Comparison of ENCODE assay signal across 12 cellular contexts in the genomic region with DNA sequence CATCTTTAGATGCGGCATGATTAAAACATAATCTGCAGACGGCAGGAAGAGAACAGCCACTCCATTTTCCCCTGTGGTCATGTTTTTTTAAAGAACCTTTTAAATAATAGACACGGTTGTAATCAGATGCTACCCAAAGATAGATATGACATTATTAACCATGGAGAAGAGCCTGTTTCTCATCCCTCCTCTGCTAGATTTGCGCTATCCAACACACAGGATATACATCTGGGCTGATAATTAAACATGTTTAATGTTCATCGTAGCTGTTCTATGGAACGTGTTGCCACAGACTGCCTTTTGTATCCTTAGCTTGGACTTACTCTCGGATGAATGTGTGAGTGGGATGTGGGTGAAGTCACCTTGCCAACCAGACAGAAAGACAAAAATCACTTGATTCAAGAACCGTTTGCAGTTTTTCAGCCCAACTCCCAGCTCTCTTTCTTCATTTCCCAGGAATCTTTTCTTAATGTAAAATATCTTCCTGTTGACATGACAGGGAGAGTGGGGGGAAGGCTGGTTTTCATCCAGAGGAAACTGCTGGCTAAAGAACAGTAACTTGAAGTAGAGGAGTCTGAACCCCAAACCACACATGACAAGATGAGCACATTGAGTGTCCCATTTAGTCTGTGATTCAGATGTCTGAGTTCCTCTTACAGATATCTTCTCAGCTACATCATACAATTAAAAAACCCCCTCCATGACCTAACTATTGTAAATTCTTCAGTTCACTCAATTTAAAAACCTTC.
DNase-seq lines count a peak whose midpoint lies in the region; ATAC-seq and TF ChIP-seq lines count a peak whose summit lies in the region.
"Had no signal": no experiment of that assay in that cellular context is flagged by ENCODE, and none has a peak within 500 bp of the region (broad histone marks: within the 10 kb centered on the region; RNA-seq: fewer than 3 reads in every experiment).

No MANE protein-coding gene starts in this region.

- TF ChIP-seq CTCF in WTC11 (IDR thresholded peaks at IDR 0.05) (no peak), foreskin fibroblast (IDR thresholded peaks at IDR 0.05; ENCODE audit: low read depth, low read length) (no peak), osteocyte (IDR thresholded peaks at IDR 0.05) (no peak)

- H3K36me3 Mint-ChIP-seq in WTC11 (no peaks in the 10 kb centered on the region), osteocyte (ENCODE audit: unreplicated experiment) (no peaks in the 10 kb centered on the region)

- ATAC-seq in WTC11 = no peak
- no peak for ATAC-seq in HG03378 (IDR thresholded peaks at IDR 0.05; ENCODE audit: unreplicated experiment)
- ATAC-seq in GM21447 (IDR thresholded peaks at IDR 0.05; ENCODE audit: unreplicated experiment) = no peak
- ATAC-seq: activated naive CD8-positive, alpha-beta T cell treated with anti-CD3 and anti-CD28 coated beads, Interleukin-2, amount 50 U/mL, for 24 hours had no signal

- H3K27me3 Mint-ChIP-seq in WTC11 (ENCODE audit: low read depth) = no peaks in the 10 kb centered on the region
- no peaks in the 10 kb centered on the region for H3K27me3 Mint-ChIP-seq in osteocyte (ENCODE audit: unreplicated experiment)

- H3K9me3 Mint-ChIP-seq in WTC11 = peaks cover 4% of the 10 kb centered on the region
- no peaks in the 10 kb centered on the region for H3K9me3 Mint-ChIP-seq in osteocyte (ENCODE audit: unreplicated experiment)
- H3K9me3 Mint-ChIP-seq: activated naive CD8-positive, alpha-beta T cell treated with anti-CD3 and anti-CD28 coated beads, Interleukin-2, amount 50 U/mL, for 24 hours had no signal

- H3K4me1 Mint-ChIP-seq in WTC11 = peaks cover 47% of the 10 kb centered on the region
- H3K4me1 Mint-ChIP-seq in osteocyte (ENCODE audit: unreplicated experiment) = peaks cover 62% of the 10 kb centered on the region
- H3K4me1 Mint-ChIP-seq: activated naive CD8-positive, alpha-beta T cell treated with anti-CD3 and anti-CD28 coated beads, Interleukin-2, amount 50 U/mL, for 24 hours had no signal

- DNase-seq in Daoy (ENCODE audit: low read depth) (peak; percentile 54), WTC11 (ENCODE audit: low spot score) (no peak), foreskin fibroblast (peak; percentile 58 to 59), osteocyte (ENCODE audit: extremely low spot score, unreplicated experiment) (no peak), HuH-7.5 (ENCODE audit: low spot score) (no peak), NCI-H2227 treated with DMSO at 0.1 percent for 48 hours (lab: John Stamatoyannopoulos, UW) (no peak)
- DNase-seq: activated naive CD8-positive, alpha-beta T cell treated with anti-CD3 and anti-CD28 coated beads, Interleukin-2, amount 50 U/mL, for 24 hours; GDM1; posterior cingulate gyrus; T-helper 1 cell had no signal

- CTCF ChIA-PET in WTC11 (lab: Charles Lee) = interaction anchor here (1.2 to 1.6 kb wide), 4 partner anchors 24 to 314 kb away, joined by 3 to 6 read pairs (median 4); no protein-coding TSS in a partner anchor

- no peak overlapping the region for H3K4me3 Mint-ChIP-seq in WTC11
- peak overlapping the region; percentile 39 for H3K4me3 Mint-ChIP-seq in osteocyte (ENCODE audit: unreplicated experiment)
- H3K4me3 Mint-ChIP-seq: activated naive CD8-positive, alpha-beta T cell treated with anti-CD3 and anti-CD28 coated beads, Interleukin-2, amount 50 U/mL, for 24 hours had no signal

- no peak overlapping the region for H3K4me3 ChIP-seq in foreskin fibroblast (ENCODE audit: low read depth in 1 of 2, low read length in 2 of 2)

- H3K27ac Mint-ChIP-seq in WTC11 (peak overlapping the region; percentile 91), osteocyte (ENCODE audit: unreplicated experiment) (peak overlapping the region; percentile 84)
- H3K27ac Mint-ChIP-seq: activated naive CD8-positive, alpha-beta T cell treated with anti-CD3 and anti-CD28 coated beads, Interleukin-2, amount 50 U/mL, for 24 hours had no signal

- POLR2A ChIA-PET in WTC11 (lab: Charles Lee) = no interaction called here

TF ChIP-seq in WTC11, 78 proteins besides CTCF, POLR2A, EP300 and RAD21 (continues in another document):
- TF ChIP-seq, protein P1, sequence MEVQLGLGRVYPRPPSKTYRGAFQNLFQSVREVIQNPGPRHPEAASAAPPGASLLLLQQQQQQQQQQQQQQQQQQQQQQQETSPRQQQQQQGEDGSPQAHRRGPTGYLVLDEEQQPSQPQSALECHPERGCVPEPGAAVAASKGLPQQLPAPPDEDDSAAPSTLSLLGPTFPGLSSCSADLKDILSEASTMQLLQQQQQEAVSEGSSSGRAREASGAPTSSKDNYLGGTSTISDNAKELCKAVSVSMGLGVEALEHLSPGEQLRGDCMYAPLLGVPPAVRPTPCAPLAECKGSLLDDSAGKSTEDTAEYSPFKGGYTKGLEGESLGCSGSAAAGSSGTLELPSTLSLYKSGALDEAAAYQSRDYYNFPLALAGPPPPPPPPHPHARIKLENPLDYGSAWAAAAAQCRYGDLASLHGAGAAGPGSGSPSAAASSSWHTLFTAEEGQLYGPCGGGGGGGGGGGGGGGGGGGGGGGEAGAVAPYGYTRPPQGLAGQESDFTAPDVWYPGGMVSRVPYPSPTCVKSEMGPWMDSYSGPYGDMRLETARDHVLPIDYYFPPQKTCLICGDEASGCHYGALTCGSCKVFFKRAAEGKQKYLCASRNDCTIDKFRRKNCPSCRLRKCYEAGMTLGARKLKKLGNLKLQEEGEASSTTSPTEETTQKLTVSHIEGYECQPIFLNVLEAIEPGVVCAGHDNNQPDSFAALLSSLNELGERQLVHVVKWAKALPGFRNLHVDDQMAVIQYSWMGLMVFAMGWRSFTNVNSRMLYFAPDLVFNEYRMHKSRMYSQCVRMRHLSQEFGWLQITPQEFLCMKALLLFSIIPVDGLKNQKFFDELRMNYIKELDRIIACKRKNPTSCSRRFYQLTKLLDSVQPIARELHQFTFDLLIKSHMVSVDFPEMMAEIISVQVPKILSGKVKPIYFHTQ (CRISPR knock-in tag; IDR thresholded peaks at IDR 0.05) = no peak
- TF ChIP-seq, protein P2, sequence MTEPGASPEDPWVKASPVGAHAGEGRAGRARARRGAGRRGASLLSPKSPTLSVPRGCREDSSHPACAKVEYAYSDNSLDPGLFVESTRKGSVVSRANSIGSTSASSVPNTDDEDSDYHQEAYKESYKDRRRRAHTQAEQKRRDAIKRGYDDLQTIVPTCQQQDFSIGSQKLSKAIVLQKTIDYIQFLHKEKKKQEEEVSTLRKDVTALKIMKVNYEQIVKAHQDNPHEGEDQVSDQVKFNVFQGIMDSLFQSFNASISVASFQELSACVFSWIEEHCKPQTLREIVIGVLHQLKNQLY (CRISPR knock-in tag; IDR thresholded peaks at IDR 0.05) = no peak
- TF ChIP-seq, protein P3, sequence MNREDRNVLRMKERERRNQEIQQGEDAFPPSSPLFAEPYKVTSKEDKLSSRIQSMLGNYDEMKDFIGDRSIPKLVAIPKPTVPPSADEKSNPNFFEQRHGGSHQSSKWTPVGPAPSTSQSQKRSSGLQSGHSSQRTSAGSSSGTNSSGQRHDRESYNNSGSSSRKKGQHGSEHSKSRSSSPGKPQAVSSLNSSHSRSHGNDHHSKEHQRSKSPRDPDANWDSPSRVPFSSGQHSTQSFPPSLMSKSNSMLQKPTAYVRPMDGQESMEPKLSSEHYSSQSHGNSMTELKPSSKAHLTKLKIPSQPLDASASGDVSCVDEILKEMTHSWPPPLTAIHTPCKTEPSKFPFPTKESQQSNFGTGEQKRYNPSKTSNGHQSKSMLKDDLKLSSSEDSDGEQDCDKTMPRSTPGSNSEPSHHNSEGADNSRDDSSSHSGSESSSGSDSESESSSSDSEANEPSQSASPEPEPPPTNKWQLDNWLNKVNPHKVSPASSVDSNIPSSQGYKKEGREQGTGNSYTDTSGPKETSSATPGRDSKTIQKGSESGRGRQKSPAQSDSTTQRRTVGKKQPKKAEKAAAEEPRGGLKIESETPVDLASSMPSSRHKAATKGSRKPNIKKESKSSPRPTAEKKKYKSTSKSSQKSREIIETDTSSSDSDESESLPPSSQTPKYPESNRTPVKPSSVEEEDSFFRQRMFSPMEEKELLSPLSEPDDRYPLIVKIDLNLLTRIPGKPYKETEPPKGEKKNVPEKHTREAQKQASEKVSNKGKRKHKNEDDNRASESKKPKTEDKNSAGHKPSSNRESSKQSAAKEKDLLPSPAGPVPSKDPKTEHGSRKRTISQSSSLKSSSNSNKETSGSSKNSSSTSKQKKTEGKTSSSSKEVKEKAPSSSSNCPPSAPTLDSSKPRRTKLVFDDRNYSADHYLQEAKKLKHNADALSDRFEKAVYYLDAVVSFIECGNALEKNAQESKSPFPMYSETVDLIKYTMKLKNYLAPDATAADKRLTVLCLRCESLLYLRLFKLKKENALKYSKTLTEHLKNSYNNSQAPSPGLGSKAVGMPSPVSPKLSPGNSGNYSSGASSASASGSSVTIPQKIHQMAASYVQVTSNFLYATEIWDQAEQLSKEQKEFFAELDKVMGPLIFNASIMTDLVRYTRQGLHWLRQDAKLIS (CRISPR knock-in tag; IDR thresholded peaks at IDR 0.05; ENCODE audit: borderline replicate concordance) = no peak
- TF ChIP-seq ELF4 (CRISPR knock-in tag; IDR thresholded peaks at IDR 0.05; ENCODE audit: low read depth) (no peak), ZNF396 (CRISPR knock-in tag; IDR thresholded peaks at IDR 0.05; ENCODE audit: borderline replicate concordance) (no peak), FOXP1 (CRISPR knock-in tag; IDR thresholded peaks at IDR 0.05; ENCODE audit: borderline replicate concordance) (no peak), MYBL2 (CRISPR knock-in tag; IDR thresholded peaks at IDR 0.05) (no peak), JAZF1 (CRISPR knock-in tag; IDR thresholded peaks at IDR 0.05) (no peak), ZNF317 (CRISPR knock-in tag; IDR thresholded peaks at IDR 0.05; ENCODE audit: borderline replicate concordance, low read depth) (no peak), TEAD1 (CRISPR knock-in tag; IDR thresholded peaks at IDR 0.05) (no peak), FOXK1 (CRISPR knock-in tag; IDR thresholded peaks at IDR 0.05) (no peak)
- TF ChIP-seq, protein P4, sequence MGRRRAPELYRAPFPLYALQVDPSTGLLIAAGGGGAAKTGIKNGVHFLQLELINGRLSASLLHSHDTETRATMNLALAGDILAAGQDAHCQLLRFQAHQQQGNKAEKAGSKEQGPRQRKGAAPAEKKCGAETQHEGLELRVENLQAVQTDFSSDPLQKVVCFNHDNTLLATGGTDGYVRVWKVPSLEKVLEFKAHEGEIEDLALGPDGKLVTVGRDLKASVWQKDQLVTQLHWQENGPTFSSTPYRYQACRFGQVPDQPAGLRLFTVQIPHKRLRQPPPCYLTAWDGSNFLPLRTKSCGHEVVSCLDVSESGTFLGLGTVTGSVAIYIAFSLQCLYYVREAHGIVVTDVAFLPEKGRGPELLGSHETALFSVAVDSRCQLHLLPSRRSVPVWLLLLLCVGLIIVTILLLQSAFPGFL (CRISPR knock-in tag; IDR thresholded peaks at IDR 0.05; ENCODE audit: borderline replicate concordance) = no peak

Comparison
In these comparisons a context has a peak if more than half of its experiments do, and no peak if none do; other contexts are left out.
1. DNase-seq: peak in Daoy (single experiment) and foreskin fibroblast (2 of 2); none in WTC11 (single experiment), osteocyte (single experiment), HuH-7.5 (single experiment) and NCI-H2227 treated with DMSO at 0.1 percent for 48 hours (single experiment).